ENCODE assay signal across 21 cellular contexts in genomic region chr2:12579018-12579417, GRCh38.
DNase-seq lines count a peak whose midpoint lies in the region; ATAC-seq, FAIRE-seq and TF ChIP-seq lines count a peak whose summit lies in the region.
"Had no signal": no experiment of that assay in that cellular context is flagged by ENCODE, and none has a peak within 500 bp of the region (broad histone marks: within the 10 kb centered on the region; RNA-seq: fewer than 3 reads in every experiment).

No MANE protein-coding gene starts in this region.

- H3K4me3 ChIP-seq in PC-3 (ENCODE audit: low read length) (no peak overlapping the region), bronchial epithelial cell (ENCODE audit: low read depth, low read length) (no peak overlapping the region), Caco-2 (ENCODE audit: low read depth, low read length) (no peak overlapping the region)
- H3K4me3 ChIP-seq: MG63, Peyer's patch had no signal

- FAIRE-seq in bronchial epithelial cell (lab: Jason Lieb, UNC) = no peak
- FAIRE-seq: HTR-8/SVneo had no signal

- POLR2A ChIA-PET in PC-3 (lab: Charles Lee; ENCODE audit: unreplicated experiment) (no interaction called here), Caco-2 (lab: Charles Lee) (no interaction called here)

- ATAC-seq in PC-3 = no peak
- peak; percentile 64 for ATAC-seq in stimulated activated effector memory CD8-positive, alpha-beta T cell treated with anti-CD3 and anti-CD28 coated beads, Interleukin-12 subunit alpha, Interleukin-12 subunit beta, amount 100 ng/mL, for 72 hours
- ATAC-seq: Right ventricle myocardium inferior had no signal

- H3K9me3 ChIP-seq in PC-3 (ENCODE audit: low read length) = no peaks in the 10 kb centered on the region
- H3K9me3 ChIP-seq in Caco-2 = 0 out of 2 replicates have a peak, but pooled peaks cover 2% of the 10 kb centered on the region
- H3K9me3 ChIP-seq: MG63, Peyer's patch had no signal

- CTCF ChIA-PET in PC-3 (lab: Charles Lee) (no interaction called here), Caco-2 (lab: Charles Lee) (no interaction called here)

- H3K79me2 ChIP-seq in PC-3 (ENCODE audit: low read length) = no peaks in the 10 kb centered on the region

- H3K4me2 ChIP-seq in PC-3 (ENCODE audit: low read length) = no peak overlapping the region

- H3K27me3 ChIP-seq in PC-3 (ENCODE audit: low read length) (no peaks in the 10 kb centered on the region), bronchial epithelial cell (ENCODE audit: control insufficient read depth, insufficient read depth, low read length) (no peaks in the 10 kb centered on the region), Caco-2 (replicated peaks; ENCODE audit: control insufficient read depth, insufficient read depth, low read length) (no peaks in the 10 kb centered on the region)
- H3K27me3 ChIP-seq: MG63, Peyer's patch had no signal

- no peaks in the 10 kb centered on the region for H3K4me1 Mint-ChIP-seq in stimulated activated effector memory CD8-positive, alpha-beta T cell treated with anti-CD3 and anti-CD28 coated beads, Interleukin-12 subunit alpha, Interleukin-12 subunit beta, amount 100 ng/mL, for 72 hours
- H3K4me1 Mint-ChIP-seq in Caco-2 (ENCODE audit: low read depth, unreplicated experiment) = no peaks in the 10 kb centered on the region

- intact Hi-C loops in PC-3 (cut with micrococcal nuclease) (no loop called here), Caco-2 (cut with micrococcal nuclease; ENCODE audit: unreplicated experiment) (no loop called here)

- H3K9me2 ChIP-seq in PC-3 (replicated peaks; ENCODE audit: low read length) = no peaks in the 10 kb centered on the region

- DNase-seq in ELR (ENCODE audit: low read depth) (peak; percentile 23), PC-3 (peak; percentile 34), bronchial epithelial cell (ENCODE audit: low read depth) (peak; percentile 31), NCI-H2171 treated with DMSO at 0.1 percent for 48 hours (lab: John Stamatoyannopoulos, UW) (no peak), NCI-H1694 (lab: John Stamatoyannopoulos, UW) (no peak), Caco-2 (no peak)
- DNase-seq in stimulated activated effector memory CD8-positive, alpha-beta T cell treated with anti-CD3 and anti-CD28 coated beads, Interleukin-12 subunit alpha, Interleukin-12 subunit beta, amount 100 ng/mL, for 72 hours (ENCODE audit: low spot score in 2 of 2) = no peak
- DNase-seq: AML-193, DMS79, H9, IMR-90, Karpas-422, MG63, NCI-H1092, NCI-H1436 treated with DMSO at 0.1 percent for 48 hours, NCI-H2029 treated with DMSO at 0.1 percent for 48 hours, Peyer's patch had no signal

- H3K9ac ChIP-seq in PC-3 (ENCODE audit: low read length) = no peak overlapping the region

- H3K36me3 Mint-ChIP-seq in stimulated activated effector memory CD8-positive, alpha-beta T cell treated with anti-CD3 and anti-CD28 coated beads, Interleukin-12 subunit alpha, Interleukin-12 subunit beta, amount 100 ng/mL, for 72 hours = no peaks in the 10 kb centered on the region
- H3K36me3 Mint-ChIP-seq in Caco-2 (ENCODE audit: insufficient read depth, unreplicated experiment) = no peaks in the 10 kb centered on the region

- peaks cover 4% of the 10 kb centered on the region for H3K4me1 ChIP-seq in PC-3 (ENCODE audit: insufficient read depth, low read length)
- no peaks in the 10 kb centered on the region for H3K4me1 ChIP-seq in Caco-2
- H3K4me1 ChIP-seq: Peyer's patch had no signal

- H3K36me3 ChIP-seq in PC-3 (ENCODE audit: low read depth, low read length) (no peaks in the 10 kb centered on the region), bronchial epithelial cell (ENCODE audit: control insufficient read depth, insufficient read depth, low read length) (no peaks in the 10 kb centered on the region), Caco-2 (ENCODE audit: control insufficient read depth, insufficient read depth, low read length) (no peaks in the 10 kb centered on the region)
- H3K36me3 ChIP-seq: MG63, Peyer's patch had no signal

- no peak for TF ChIP-seq CTCF in PC-3 (conservative IDR thresholded peaks at IDR 0.05; ENCODE audit: low read depth, low read length)
- no peak for TF ChIP-seq CTCF in bronchial epithelial cell (IDR thresholded peaks at IDR 0.05; ENCODE audit: insufficient read depth, low read length, severe bottlenecking)
- no peak for TF ChIP-seq CTCF in Caco-2 (IDR thresholded peaks at IDR 0.05; ENCODE audit: insufficient read depth in 1 of 2, low read depth in 1 of 2, low read length in 1 of 2, severe bottlenecking in 1 of 2, unreplicated experiment in 1 of 2)

- H3K27me3 Mint-ChIP-seq in Caco-2 (ENCODE audit: insufficient read depth, unreplicated experiment) = peaks cover 8% of the 10 kb centered on the region

- no TSS peak for BruUV-seq in PC-3 (replicated peaks; lab: Mats Ljungman, UMichigan)
- BruUV-seq in Caco-2 (replicated peaks; lab: Mats Ljungman, UMichigan) = no TSS peak

- H3K27ac Mint-ChIP-seq in stimulated activated effector memory CD8-positive, alpha-beta T cell treated with anti-CD3 and anti-CD28 coated beads, Interleukin-12 subunit alpha, Interleukin-12 subunit beta, amount 100 ng/mL, for 72 hours = no peak overlapping the region
- H3K27ac Mint-ChIP-seq in Caco-2 (ENCODE audit: unreplicated experiment) = no peak overlapping the region
- H3K27ac Mint-ChIP-seq: H9 had no signal

- H2AFZ ChIP-seq in PC-3 (ENCODE audit: low read length) = no peak overlapping the region

- H3K27ac ChIP-seq in PC-3 (ENCODE audit: low read length) = no peak overlapping the region
- H3K27ac ChIP-seq: C4-2B, HL-60, Peyer's patch had no signal

- no peaks in the 10 kb centered on the region for H3K9me3 Mint-ChIP-seq in stimulated activated effector memory CD8-positive, alpha-beta T cell treated with anti-CD3 and anti-CD28 coated beads, Interleukin-12 subunit alpha, Interleukin-12 subunit beta, amount 100 ng/mL, for 72 hours
- H3K9me3 Mint-ChIP-seq in Caco-2 (ENCODE audit: unreplicated experiment) = no peaks in the 10 kb centered on the region
- H3K9me3 Mint-ChIP-seq: H9 had no signal

- no peaks in the 10 kb centered on the region for H4K20me1 ChIP-seq in PC-3 (ENCODE audit: low read length)

- H3K4me3 Mint-ChIP-seq in stimulated activated effector memory CD8-positive, alpha-beta T cell treated with anti-CD3 and anti-CD28 coated beads, Interleukin-12 subunit alpha, Interleukin-12 subunit beta, amount 100 ng/mL, for 72 hours = no peak overlapping the region
- H3K4me3 Mint-ChIP-seq in Caco-2 (ENCODE audit: unreplicated experiment) = no peak overlapping the region
- H3K4me3 Mint-ChIP-seq: H9 had no signal

- H3F3A ChIP-seq in PC-3 (ENCODE audit: low read length, unreplicated experiment) = no peaks in the 10 kb centered on the region

Comparison
In these comparisons a context has a peak if more than half of its experiments do, and no peak if none do; other contexts are left out.
1. DNase-seq: peak in ELR (single experiment), PC-3 (single experiment) and bronchial epithelial cell (single experiment); none in stimulated activated effector memory CD8-positive, alpha-beta T cell treated with anti-CD3 and anti-CD28 coated beads, Interleukin-12 subunit alpha, Interleukin-12 subunit beta, amount 100 ng/mL, for 72 hours (0 of 2), NCI-H2171 treated with DMSO at 0.1 percent for 48 hours (single experiment), NCI-H1694 (single experiment) and Caco-2 (0 of 2).